1 cellular context compared by ENCODE assay signal in genomic region chr13:97307096-97307495, GRCh38.
TF ChIP-seq lines count a peak whose summit lies in the region.

No MANE protein-coding gene starts in this region.

TF ChIP-seq in A549, 52 proteins besides CTCF, POLR2A, EP300 and RAD21:
- no peak for TF ChIP-seq PHF8 (IDR thresholded peaks at IDR 0.05; ENCODE audit: borderline replicate concordance, low read depth)
- TF ChIP-seq GATA3 (IDR thresholded peaks at IDR 0.05; ENCODE audit: borderline replicate concordance), result no peak
- TF ChIP-seq SMC3 (IDR thresholded peaks at IDR 0.05), result no peak
- TF ChIP-seq CBX8 (IDR thresholded peaks at IDR 0.05), result no peak
- TF ChIP-seq ZC3H11A (IDR thresholded peaks at IDR 0.05), result no peak
- no peak for TF ChIP-seq FOSB (CRISPR knock-in tag; IDR thresholded peaks at IDR 0.05)
- TF ChIP-seq FOXS1 (CRISPR knock-in tag; IDR thresholded peaks at IDR 0.05), result no peak
- TF ChIP-seq EHMT2 (IDR thresholded peaks at IDR 0.05; ENCODE audit: low read depth), result no peak
